11 cellular contexts compared by ENCODE assay signal in the genomic region with DNA sequence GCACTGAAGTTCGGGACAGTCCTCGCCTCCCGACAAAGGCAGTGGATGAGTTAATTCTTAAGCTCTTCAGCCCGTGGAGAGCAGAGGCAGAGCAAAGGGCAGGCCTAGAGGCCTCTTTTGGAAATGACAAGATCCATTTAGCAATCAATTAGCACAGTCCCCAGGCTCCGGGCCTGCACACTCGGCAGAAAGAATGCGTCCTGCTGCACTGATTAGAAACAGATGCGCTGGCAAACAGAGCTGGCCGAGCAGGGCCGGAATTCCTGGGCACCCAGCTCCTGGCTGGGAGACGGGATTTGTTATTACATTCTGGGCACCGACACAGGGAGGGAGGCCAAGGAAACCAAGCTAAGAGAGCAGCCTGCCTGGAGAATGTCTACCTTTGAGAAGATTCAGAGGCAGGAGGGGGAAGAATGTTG.
A peak's percentile ranks its signal among the peaks of the same experiment; 100 is the strongest.
DNase-seq lines count a peak whose midpoint lies in the region; ATAC-seq, FAIRE-seq and TF ChIP-seq lines count a peak whose summit lies in the region.
"Had no signal": no experiment of that assay in that cellular context is flagged by ENCODE, and none has a peak within 500 bp of the region (broad histone marks: within the 10 kb centered on the region; RNA-seq: fewer than 3 reads in every experiment).

No MANE protein-coding gene starts in this region.

- no peaks in the 10 kb centered on the region for H3K36me3 ChIP-seq in astrocyte (ENCODE audit: insufficient read depth, low read length)
- no peaks in the 10 kb centered on the region for H3K36me3 ChIP-seq in right atrium auricular region
- no peaks in the 10 kb centered on the region for H3K36me3 ChIP-seq in psoas muscle (ENCODE audit: insufficient read depth in 1 of 2, low read depth in 1 of 2)

- peak; percentile 87 for FAIRE-seq in astrocyte (lab: Jason Lieb, UNC)

- H3K4me3 Mint-ChIP-seq in astrocyte (ENCODE audit: unreplicated experiment): no peak overlapping the region

- H3K4me3 ChIP-seq in astrocyte (ENCODE audit: insufficient read depth, low read depth, low read length) (no peak overlapping the region), right atrium auricular region (no peak overlapping the region), psoas muscle (no peak overlapping the region)

- no peak overlapping the region for H3K9ac ChIP-seq in astrocyte (ENCODE audit: low read length)

- intact Hi-C loops in psoas muscle (cut with DNase I): loop anchor here in 1 of 2 donors (2.0 to 10.0 kb wide), 2 partner anchors 137 to 149 kb away; no protein-coding TSS in a partner anchor

- peaks cover 4% of the 10 kb centered on the region for H3K4me1 Mint-ChIP-seq in astrocyte (ENCODE audit: low read depth, unreplicated experiment)

- no peaks in the 10 kb centered on the region for H3K9me3 ChIP-seq in astrocyte (ENCODE audit: insufficient read depth, low read depth, low read length)
- no peaks in the 10 kb centered on the region for H3K9me3 ChIP-seq in right atrium auricular region
- no peaks in the 10 kb centered on the region for H3K9me3 ChIP-seq in psoas muscle

- no peak for TF ChIP-seq CTCF in astrocyte (IDR thresholded peaks at IDR 0.05; ENCODE audit: insufficient read depth, low read depth, low read length)
- TF ChIP-seq CTCF in right atrium auricular region (IDR thresholded peaks at IDR 0.05): no peak
- peak; percentile 13 for TF ChIP-seq CTCF in psoas muscle (IDR thresholded peaks at IDR 0.05)
- TF ChIP-seq CTCF in GM10248 (IDR thresholded peaks at IDR 0.05; ENCODE audit: control extremely low read depth, extremely low read depth, low read depth, missing control alignments): no peak
- no peak for TF ChIP-seq CTCF in GM10266 (IDR thresholded peaks at IDR 0.05; ENCODE audit: control insufficient read depth, insufficient read depth, low read depth, missing control alignments)

- H3K4me1 ChIP-seq in astrocyte (ENCODE audit: insufficient read depth, low read length) (peaks cover 15% of the 10 kb centered on the region), right atrium auricular region (peaks cover 0 to 60% of the 10 kb centered on the region in 2 donors), psoas muscle (peaks cover 6% of the 10 kb centered on the region)
- H3K4me1 ChIP-seq: foreskin keratinocyte had no signal

- H3K36me3 Mint-ChIP-seq in astrocyte (ENCODE audit: low read depth, unreplicated experiment): peaks cover 2% of the 10 kb centered on the region

- H3K27ac ChIP-seq in astrocyte (ENCODE audit: low read depth, low read length) (peak overlapping the region; percentile 5), right atrium auricular region (peak overlapping the region; percentile 52 to 82), psoas muscle (no peak overlapping the region)
- H3K27ac ChIP-seq: foreskin keratinocyte, HL-60 had no signal

- H3K27me3 ChIP-seq in astrocyte (ENCODE audit: insufficient read depth, low read length) (no peaks in the 10 kb centered on the region), right atrium auricular region (no peaks in the 10 kb centered on the region), psoas muscle (ENCODE audit: insufficient read depth in 3 of 3, low read length in 2 of 3) (no peaks in the 10 kb centered on the region)
- H3K27me3 ChIP-seq: foreskin keratinocyte had no signal

- no peak overlapping the region for H3K27ac Mint-ChIP-seq in astrocyte (ENCODE audit: unreplicated experiment)

- H4K20me1 ChIP-seq in astrocyte (ENCODE audit: insufficient read depth, low read length): no peaks in the 10 kb centered on the region

- DNase-seq in Daoy (ENCODE audit: low read depth): peak; percentile 67
- DNase-seq in astrocyte (ENCODE audit: low read depth): peak; percentile 90
- peak; percentile 78 for DNase-seq in right atrium auricular region (ENCODE audit: low spot score)
- DNase-seq in psoas muscle: peak; percentile 84 to 92
- no peak for DNase-seq in GM10248 (ENCODE audit: extremely low spot score)
- DNase-seq in DMS79 treated with DMSO at 0.1 percent for 48 hours (lab: John Stamatoyannopoulos, UW): no peak
- no peak for DNase-seq in GM10266 (ENCODE audit: extremely low spot score)
- DNase-seq in OCI-M2 (lab: John Stamatoyannopoulos, UW; ENCODE audit: unreplicated experiment): no peak
- DNase-seq: foreskin keratinocyte, T-helper 2 cell had no signal

- peak; percentile 92 to 97 (median 94) for ATAC-seq in psoas muscle
- ATAC-seq: foreskin keratinocyte had no signal

- H3K79me2 ChIP-seq in astrocyte (ENCODE audit: insufficient read depth, low read length): no peaks in the 10 kb centered on the region

- CTCF ChIA-PET in GM10248 (lab: Yijun Ruan, JAX): no interaction called here

- peak overlapping the region; percentile 34 for H3K4me2 ChIP-seq in astrocyte (ENCODE audit: low read length)

- H3K27me3 Mint-ChIP-seq in astrocyte (ENCODE audit: low read depth, unreplicated experiment): peaks cover 7% of the 10 kb centered on the region

- POLR2A ChIA-PET in GM10248 (lab: Yijun Ruan, JAX): no interaction called here

- peaks cover 2% of the 10 kb centered on the region for H3K9me3 Mint-ChIP-seq in astrocyte (ENCODE audit: unreplicated experiment)

- H2AFZ ChIP-seq in astrocyte (ENCODE audit: low read depth, low read length): peak overlapping the region; percentile 65

- WGBS in psoas muscle, 3 donors: 9 to 14% (median 10%) methylated on average over 12 of the region's 12 CpGs

Comparison
In these comparisons a context has a peak if more than half of its experiments do, and no peak if none do; other contexts are left out.
1. DNase-seq: peak in Daoy (single experiment), astrocyte (single experiment), right atrium auricular region (single experiment) and psoas muscle (2 of 2); none in GM10248 (single experiment), DMS79 treated with DMSO at 0.1 percent for 48 hours (single experiment), GM10266 (single experiment) and OCI-M2 (single experiment).